In genomic region chr7:41540601-41541000, GRCh38 we compare ENCODE assay signal across 37 cellular contexts.
"Had no signal": no experiment of that assay in that cellular context is flagged by ENCODE, and none has a peak within 500 bp of the region (broad histone marks: within the 10 kb centered on the region; RNA-seq: fewer than 3 reads in every experiment).

No MANE protein-coding gene starts in this region.

- DNase-seq: activated B cell treated with CpG ODN at 0.5 μM for 24 hours; activated CD4-positive, alpha-beta memory T cell treated with anti-CD3 and anti-CD28 coated beads for 36 hours; activated CD4-positive, alpha-beta T cell treated with anti-CD3 and anti-CD28 coated beads for 4 hours; activated CD4-positive, alpha-beta T cell treated with anti-CD3 and anti-CD28 coated beads, Interleukin-2, amount 10 ng/mL, durations not matched to agents 24 days and 14 days; activated CD4-positive, alpha-beta T cell treated with anti-CD3 and anti-CD28 coated beads, Interleukin-2, amount 50 U/mL, for 1 hour; activated CD4-positive, alpha-beta T cell treated with anti-CD3 and anti-CD28 coated beads, Interleukin-2, amount 50 U/mL, for 4 hours; activated CD4-positive, CD25-positive, alpha-beta regulatory T cell treated with anti-CD3 and anti-CD28 coated beads, Interleukin-2, amount 50 U/mL, for 72 hours; activated CD8-positive, alpha-beta memory T cell treated with anti-CD3 and anti-CD28 coated beads, Interleukin-2, amount 50 U/mL, for 4 hours; activated CD8-positive, alpha-beta T cell treated with anti-CD3 and anti-CD28 coated beads for 36 hours; activated effector memory CD4-positive, alpha-beta T cell treated with anti-CD3 and anti-CD28 coated beads, Interleukin-2, amount 50 U/mL, for 16 hours; activated gamma-delta T cell treated with Interleukin-2 at 50 U/mL for 16 hours; activated naive CD4-positive, alpha-beta T cell; activated naive CD4-positive, alpha-beta T cell treated with anti-CD3 and anti-CD28 coated beads for 36 hours; activated naive CD4-positive, alpha-beta T cell treated with anti-CD3 and anti-CD28 coated beads, Interleukin-2, amount 50 U/mL, for 16 hours; activated naive CD8-positive, alpha-beta T cell treated with anti-CD3 and anti-CD28 coated beads for 36 hours; activated T-cell treated with anti-CD3 and anti-CD28 coated beads for 4 hours; activated T-cell treated with anti-CD3 and anti-CD28 coated beads, Interleukin-2, amount 50 U/mL, for 1 hour; activated T-cell treated with anti-CD3 and anti-CD28 coated beads, Interleukin-2, amount 50 U/mL, for 4 hours; activated T-cell treated with anti-CD3 and anti-CD28 coated beads, Interleukin-2, amount 50 U/mL, for 72 hours; adrenal gland; amniotic stem cell; aorta; body of pancreas; brain microvascular endothelial cell; central memory CD4-positive, alpha-beta T cell; T-helper 1 cell; T-helper 2 cell; T-helper 9 cell had no signal

- H3K27ac Mint-ChIP-seq: activated B cell treated with CpG ODN at 0.5 μM for 24 hours; activated CD4-positive, alpha-beta memory T cell treated with anti-CD3 and anti-CD28 coated beads for 36 hours; activated CD4-positive, alpha-beta T cell treated with anti-CD3 and anti-CD28 coated beads, Interleukin-2, amount 10 ng/mL, durations not matched to agents 24 days and 14 days; activated CD8-positive, alpha-beta T cell treated with anti-CD3 and anti-CD28 coated beads for 36 hours; activated naive CD4-positive, alpha-beta T cell treated with anti-CD3 and anti-CD28 coated beads for 36 hours; activated naive CD4-positive, alpha-beta T cell treated with anti-CD3 and anti-CD28 coated beads, Interleukin-2, amount 50 U/mL, for 72 hours; activated naive CD8-positive, alpha-beta T cell treated with anti-CD3 and anti-CD28 coated beads for 36 hours; activated T-cell treated with anti-CD3 and anti-CD28 coated beads, Interleukin-2, amount 50 U/mL, for 72 hours; activated T-helper 1 cell treated with anti-CD3 and anti-CD28 coated beads, Interleukin-12 subunit alpha, Interleukin-12 subunit beta, Interleukin-2, Interleukin-4 antibody, amounts not matched to agents 30 ng/mL and 10 ng/mL and 1 ng/mL, durations not matched to agents 14 hours and 24 hours and 36 hours; activated T-helper 17 cell treated with anti-CD3 and anti-CD28 coated beads, Interleukin-2, amount 50 U/mL, for 72 hours; T-helper 1 cell treated with Interleukin-12 subunit alpha and Interleukin-12 subunit beta and Interleukin-4 antibody, amounts not matched to agents 30 μg/mL and 1 μg/mL, for 36 hours; T-helper 2 cell treated with Interferon-gamma antibody and Interleukin-4, amounts not matched to agents 5 μg/mL and 100 μg/mL, for 36 hours had no signal

- H3K27me3 Mint-ChIP-seq: activated B cell treated with CpG ODN at 0.5 μM for 24 hours; activated CD4-positive, alpha-beta memory T cell treated with anti-CD3 and anti-CD28 coated beads for 36 hours; activated CD4-positive, alpha-beta T cell treated with anti-CD3 and anti-CD28 coated beads, Interleukin-2, amount 10 ng/mL, durations not matched to agents 24 days and 14 days; activated CD8-positive, alpha-beta T cell treated with anti-CD3 and anti-CD28 coated beads for 36 hours; activated naive CD8-positive, alpha-beta T cell treated with anti-CD3 and anti-CD28 coated beads for 36 hours; activated T-helper 17 cell treated with anti-CD3 and anti-CD28 coated beads, Interleukin-2, amount 50 U/mL, for 72 hours had no signal

- H3K4me1 ChIP-seq: adrenal gland, body of pancreas, breast epithelium had no signal

- H3K4me3 Mint-ChIP-seq: activated B cell treated with CpG ODN at 0.5 μM for 24 hours; activated CD4-positive, alpha-beta memory T cell treated with anti-CD3 and anti-CD28 coated beads for 36 hours; activated CD4-positive, alpha-beta T cell treated with anti-CD3 and anti-CD28 coated beads, Interleukin-2, amount 10 ng/mL, durations not matched to agents 24 days and 14 days; activated CD8-positive, alpha-beta T cell treated with anti-CD3 and anti-CD28 coated beads for 36 hours; activated naive CD4-positive, alpha-beta T cell treated with anti-CD3 and anti-CD28 coated beads for 36 hours; activated naive CD8-positive, alpha-beta T cell treated with anti-CD3 and anti-CD28 coated beads for 36 hours; activated T-cell treated with anti-CD3 and anti-CD28 coated beads, Interleukin-2, amount 50 U/mL, for 4 hours; activated T-cell treated with anti-CD3 and anti-CD28 coated beads, Interleukin-2, amount 50 U/mL, for 72 hours; activated T-helper 1 cell treated with anti-CD3 and anti-CD28 coated beads, Interleukin-12 subunit alpha, Interleukin-12 subunit beta, Interleukin-2, Interleukin-4 antibody, amounts not matched to agents 30 ng/mL and 10 ng/mL and 1 ng/mL, durations not matched to agents 14 hours and 24 hours and 36 hours; activated T-helper 17 cell treated with anti-CD3 and anti-CD28 coated beads, Interleukin-2, amount 50 U/mL, for 72 hours; T-helper 1 cell treated with Interleukin-12 subunit alpha and Interleukin-12 subunit beta and Interleukin-4 antibody, amounts not matched to agents 30 μg/mL and 1 μg/mL, for 36 hours; T-helper 2 cell treated with Interferon-gamma antibody and Interleukin-4, amounts not matched to agents 5 μg/mL and 100 μg/mL, for 36 hours had no signal

- H3K36me3 ChIP-seq: adrenal gland, brain microvascular endothelial cell, breast epithelium had no signal

- H3K4me1 Mint-ChIP-seq: activated B cell treated with CpG ODN at 0.5 μM for 24 hours; activated CD4-positive, alpha-beta T cell treated with anti-CD3 and anti-CD28 coated beads, Interleukin-2, amount 10 ng/mL, durations not matched to agents 24 days and 14 days; activated naive CD8-positive, alpha-beta T cell treated with anti-CD3 and anti-CD28 coated beads for 36 hours; activated T-helper 17 cell treated with anti-CD3 and anti-CD28 coated beads, Interleukin-2, amount 50 U/mL, for 72 hours had no signal

- H3K9me3 Mint-ChIP-seq: activated B cell treated with CpG ODN at 0.5 μM for 24 hours; activated CD4-positive, alpha-beta memory T cell treated with anti-CD3 and anti-CD28 coated beads for 36 hours; activated naive CD8-positive, alpha-beta T cell treated with anti-CD3 and anti-CD28 coated beads for 36 hours; activated T-helper 1 cell treated with anti-CD3 and anti-CD28 coated beads, Interleukin-12 subunit alpha, Interleukin-12 subunit beta, Interleukin-2, Interleukin-4 antibody, amounts not matched to agents 30 ng/mL and 10 ng/mL and 1 ng/mL, durations not matched to agents 14 hours and 24 hours and 36 hours; T-helper 1 cell treated with Interleukin-12 subunit alpha and Interleukin-12 subunit beta and Interleukin-4 antibody, amounts not matched to agents 30 μg/mL and 1 μg/mL, for 36 hours; T-helper 2 cell treated with Interferon-gamma antibody and Interleukin-4, amounts not matched to agents 5 μg/mL and 100 μg/mL, for 36 hours had no signal

- H3K4me3 ChIP-seq: adrenal gland, body of pancreas, breast epithelium had no signal

- ATAC-seq: activated CD8-positive, alpha-beta T cell treated with anti-CD3 and anti-CD28 coated beads for 36 hours; activated naive CD4-positive, alpha-beta T cell treated with anti-CD3 and anti-CD28 coated beads, Interleukin-2, amount 50 U/mL, for 72 hours; activated T-cell treated with anti-CD3 and anti-CD28 coated beads, Interleukin-2, amount 50 U/mL, for 4 hours; activated T-cell treated with anti-CD3 and anti-CD28 coated beads, Interleukin-2, amount 50 U/mL, for 72 hours; activated T-helper 17 cell treated with anti-CD3 and anti-CD28 coated beads, Interleukin-2, amount 50 U/mL, for 72 hours; body of pancreas had no signal

- H3K27me3 ChIP-seq: adrenal gland, body of pancreas, brain microvascular endothelial cell, breast epithelium had no signal

- H3K27ac ChIP-seq: adrenal gland, body of pancreas, brain microvascular endothelial cell, breast epithelium, VCaP had no signal

- FAIRE-seq: astrocyte, TTC549 had no signal

- H3K9me3 ChIP-seq: adrenal gland, body of pancreas, breast epithelium had no signal

- H3K36me3 Mint-ChIP-seq: activated CD4-positive, alpha-beta memory T cell treated with anti-CD3 and anti-CD28 coated beads for 36 hours; activated naive CD4-positive, alpha-beta T cell treated with anti-CD3 and anti-CD28 coated beads, Interleukin-2, amount 50 U/mL, for 72 hours; activated naive CD8-positive, alpha-beta T cell treated with anti-CD3 and anti-CD28 coated beads for 36 hours had no signal
